In the genomic region with DNA sequence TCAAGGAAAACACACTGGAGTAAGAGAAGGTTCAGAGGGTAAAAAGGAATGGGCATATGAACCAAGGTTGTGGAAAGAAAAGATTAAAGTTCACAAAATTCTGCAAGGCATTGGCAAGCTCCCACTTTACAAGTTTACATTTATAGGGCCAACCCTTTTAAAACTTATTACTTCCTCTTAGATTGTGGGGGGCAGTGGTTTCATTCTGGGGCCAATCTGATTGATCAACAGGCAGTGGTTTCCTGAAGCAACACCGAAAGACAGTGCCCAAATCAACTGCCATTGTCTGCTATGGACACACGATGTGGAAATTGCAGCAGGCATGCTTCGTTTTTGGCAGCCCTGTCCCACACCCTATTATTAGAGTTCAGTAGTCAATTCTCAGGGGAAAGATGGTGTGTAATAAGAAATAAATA, we compare ENCODE assay signal across 10 cellular contexts.
DNase-seq lines count a peak whose midpoint lies in the region; FAIRE-seq and TF ChIP-seq lines count a peak whose summit lies in the region.
"Had no signal": no experiment of that assay in that cellular context is flagged by ENCODE, and none has a peak within 500 bp of the region (broad histone marks: within the 10 kb centered on the region; RNA-seq: fewer than 3 reads in every experiment).

No MANE protein-coding gene starts in this region.

- H3K27me3 ChIP-seq in astrocyte (ENCODE audit: insufficient read depth, low read length) (no peaks in the 10 kb centered on the region), parathyroid adenoma (ENCODE audit: control insufficient read depth, insufficient read depth, low read length) (no peaks in the 10 kb centered on the region), uterus (no peaks in the 10 kb centered on the region)

- no peaks in the 10 kb centered on the region for H3K36me3 Mint-ChIP-seq in astrocyte (ENCODE audit: low read depth, unreplicated experiment)

- no peaks in the 10 kb centered on the region for H3K27me3 Mint-ChIP-seq in astrocyte (ENCODE audit: low read depth, unreplicated experiment)

- H3K4me3 Mint-ChIP-seq in astrocyte (ENCODE audit: unreplicated experiment) = no peak overlapping the region

- no peak for TF ChIP-seq POLR2A in uterus (IDR thresholded peaks at IDR 0.05)

- no peak overlapping the region for H3K9ac ChIP-seq in astrocyte (ENCODE audit: low read length)
- H3K9ac ChIP-seq in parathyroid adenoma = no peak overlapping the region

- intact Hi-C loops in uterus (cut with DNase I; ENCODE audit: low total_unique reads) = no loop called here

- no peaks in the 10 kb centered on the region for H4K20me1 ChIP-seq in astrocyte (ENCODE audit: insufficient read depth, low read length)

- H3K4me3 ChIP-seq in astrocyte (ENCODE audit: insufficient read depth, low read depth, low read length) (no peak overlapping the region), parathyroid adenoma (ENCODE audit: low read depth, low read length) (peak overlapping the region; percentile 31), uterus (no peak overlapping the region)

- no peaks in the 10 kb centered on the region for H3K79me2 ChIP-seq in astrocyte (ENCODE audit: insufficient read depth, low read length)
- H3K79me2 ChIP-seq in parathyroid adenoma = peaks cover 2% of the 10 kb centered on the region

- H3K36me3 ChIP-seq in astrocyte (ENCODE audit: insufficient read depth, low read length) (no peaks in the 10 kb centered on the region), parathyroid adenoma (ENCODE audit: control insufficient read depth, insufficient read depth, low read length) (no peaks in the 10 kb centered on the region), uterus (no peaks in the 10 kb centered on the region)

- no peak overlapping the region for H2AFZ ChIP-seq in astrocyte (ENCODE audit: low read depth, low read length)
- no peak overlapping the region for H2AFZ ChIP-seq in parathyroid adenoma

- no peak overlapping the region for H3K27ac Mint-ChIP-seq in astrocyte (ENCODE audit: unreplicated experiment)

- peaks cover 17% of the 10 kb centered on the region for H3K4me1 ChIP-seq in astrocyte (ENCODE audit: insufficient read depth, low read length)
- peaks cover 57% of the 10 kb centered on the region for H3K4me1 ChIP-seq in parathyroid adenoma
- no peaks in the 10 kb centered on the region for H3K4me1 ChIP-seq in uterus

- no peaks in the 10 kb centered on the region for H3K9me3 ChIP-seq in astrocyte (ENCODE audit: insufficient read depth, low read depth, low read length)
- H3K9me3 ChIP-seq in parathyroid adenoma (ENCODE audit: control insufficient read depth, low read length) = no peaks in the 10 kb centered on the region
- H3K9me3 ChIP-seq in uterus = no peaks in the 10 kb centered on the region

- H3K4me1 Mint-ChIP-seq in astrocyte (ENCODE audit: low read depth, unreplicated experiment) = peaks cover 20% of the 10 kb centered on the region

- in situ Hi-C loops in KBM-7 (cut with MboI; ENCODE audit: low pct_unique_long_range_greater_than_20kb, low sequenced_read_pairs) = no loop called here

- TF ChIP-seq CTCF in astrocyte (IDR thresholded peaks at IDR 0.05; ENCODE audit: insufficient read depth, low read depth, low read length) = no peak
- no peak for TF ChIP-seq CTCF in parathyroid adenoma (IDR thresholded peaks at IDR 0.05)
- TF ChIP-seq CTCF in uterus (IDR thresholded peaks at IDR 0.05) = no peak

- H3K27ac ChIP-seq in astrocyte (ENCODE audit: low read depth, low read length) (no peak overlapping the region), parathyroid adenoma (peak overlapping the region; percentile 88), uterus (no peak overlapping the region)

- no peaks in the 10 kb centered on the region for H3K9me3 Mint-ChIP-seq in astrocyte (ENCODE audit: unreplicated experiment)

- H3K4me2 ChIP-seq in astrocyte (ENCODE audit: low read length) (peak overlapping the region; percentile 26), parathyroid adenoma (ENCODE audit: low read length) (peak overlapping the region; percentile 70)

- FAIRE-seq in astrocyte (lab: Jason Lieb, UNC) = no peak

- DNase-seq in GF-D8 (lab: John Stamatoyannopoulos, UW) = peak; percentile 84
- peak; percentile 33 for DNase-seq in KBM-7
- no peak for DNase-seq in astrocyte (ENCODE audit: low read depth)
- no peak for DNase-seq in uterus
- DNase-seq in DMS 273 treated with DMSO at 0.1 percent for 48 hours (lab: John Stamatoyannopoulos, UW) = no peak
- no peak for DNase-seq in NCI-H187 treated with DMSO at 0.1 percent for 48 hours (lab: John Stamatoyannopoulos, UW)
- no peak for DNase-seq in stimulated activated CD4-positive, alpha-beta T cell treated with anti-CD3 and anti-CD28 coated beads, Interleukin-12 subunit alpha, Interleukin-12 subunit beta, amount 100 ng/mL, for 4 hours
- DNase-seq: activated effector memory CD4-positive, alpha-beta T cell treated with anti-CD3 and anti-CD28 coated beads, Interleukin-2, amount 50 U/mL, for 16 hours; T1000 had no signal

Comparison
In these comparisons a context has a peak if more than half of its experiments do, and no peak if none do; other contexts are left out.
1. DNase-seq: peak in GF-D8 (single experiment) and KBM-7 (single experiment); none in astrocyte (single experiment), uterus (0 of 2), DMS 273 treated with DMSO at 0.1 percent for 48 hours (single experiment), NCI-H187 treated with DMSO at 0.1 percent for 48 hours (single experiment) and stimulated activated CD4-positive, alpha-beta T cell treated with anti-CD3 and anti-CD28 coated beads, Interleukin-12 subunit alpha, Interleukin-12 subunit beta, amount 100 ng/mL, for 4 hours (single experiment).